1 cellular context compared by ENCODE assay signal in genomic region chr17:7237266-7237760, GRCh38.
TF ChIP-seq lines count a peak whose summit lies in the region.

No MANE protein-coding gene starts in this region.

TF ChIP-seq in GM12878, 131 proteins besides CTCF, POLR2A, EP300 and RAD21:
- no peak for TF ChIP-seq CUX1 (IDR thresholded peaks at IDR 0.05; ENCODE audit: insufficient replicate concordance, low read depth, low read length)
- TF ChIP-seq CREB1 (IDR thresholded peaks at IDR 0.05; ENCODE audit: low read depth), result no peak
- no peak for TF ChIP-seq GATAD2B (conservative IDR thresholded peaks at IDR 0.05; ENCODE audit: low read depth)
- TF ChIP-seq SIN3A (IDR thresholded peaks at IDR 0.05; ENCODE audit: low read depth, low read length), result no peak
- TF ChIP-seq NKRF (conservative IDR thresholded peaks at IDR 0.05), result no peak; the same call in 1 of the 2 replicates
- no peak for TF ChIP-seq MTA2 (IDR thresholded peaks at IDR 0.05; ENCODE audit: low read depth)
- TF ChIP-seq USF1 (IDR thresholded peaks at IDR 0.05; ENCODE audit: borderline replicate concordance, extremely low read length, insufficient read depth, low read depth, low read length), result no peak
- TF ChIP-seq HDAC2 (IDR thresholded peaks at IDR 0.05), result no peak
- no peak for TF ChIP-seq TAF1 (IDR thresholded peaks at IDR 0.05; ENCODE audit: borderline replicate concordance, low read depth, low read length)
- TF ChIP-seq MLLT1 (IDR thresholded peaks at IDR 0.05), result no peak
- no peak for TF ChIP-seq ZBTB4 (CRISPR knock-in tag; IDR thresholded peaks at IDR 0.05)
- no peak for TF ChIP-seq PKNOX1 (IDR thresholded peaks at IDR 0.05)
- no peak for TF ChIP-seq NR2C2 (IDR thresholded peaks at IDR 0.05; ENCODE audit: borderline replicate concordance, control insufficient read depth, insufficient read length, low read depth)
- no peak for TF ChIP-seq SRF (IDR thresholded peaks at IDR 0.05; ENCODE audit: low read depth in 2 of 2, low read length in 2 of 2)
- TF ChIP-seq ZSCAN29 (IDR thresholded peaks at IDR 0.05), result no peak
- no peak for TF ChIP-seq ELK1 (IDR thresholded peaks at IDR 0.05; ENCODE audit: low read depth, low read length)
- no peak for TF ChIP-seq GABPA (IDR thresholded peaks at IDR 0.05; ENCODE audit: low read depth)
- no peak for TF ChIP-seq HSF1 (IDR thresholded peaks at IDR 0.05; ENCODE audit: low read depth, low read length)
- no peak for TF ChIP-seq WRNIP1 (IDR thresholded peaks at IDR 0.05; ENCODE audit: borderline replicate concordance, low read depth, low read length)
